ENCODE assay signal across 7 cellular contexts in genomic region chr17:62524077-62524476, GRCh38. TPM values are rescaled to one million over a fixed set of nuclear protein-coding genes. Genes with fewer than 3 reads are reported as not detected.
DNase-seq lines count a peak whose midpoint lies in the region; ATAC-seq, FAIRE-seq and TF ChIP-seq lines count a peak whose summit lies in the region.
"Not testable (repeated sequence)": the region's sequence is repeated elsewhere in the genome, so short reads cannot be mapped to it uniquely, and the experiment has no call there.

No MANE protein-coding gene starts in this region.

- H3K79me2 ChIP-seq in GM23338 (replicated peaks; ENCODE audit: insufficient read depth), result not testable (repeated sequence)
- H3K79me2 ChIP-seq in mammary epithelial cell (ENCODE audit: insufficient read depth, low read length), result peaks cover 15% of the 10 kb centered on the region

- H3K27ac ChIP-seq in GM23338 (ENCODE audit: low read depth); mammary epithelial cell (ENCODE audit: insufficient read depth, low read depth, low read length); lower lobe of right lung; pancreas; upper lobe of right lung: not testable (repeated sequence)

- TF ChIP-seq CTCF in GM23338 (conservative IDR thresholded peaks at IDR 0.05; ENCODE audit: low read depth in 2 of 2); WTC11 (IDR thresholded peaks at IDR 0.05); mammary epithelial cell (conservative IDR thresholded peaks at IDR 0.05 in 1 of 2, IDR thresholded peaks at IDR 0.05 in 1 of 2; ENCODE audit: extremely low read depth in 1 of 2, insufficient read depth in 1 of 2, low read depth in 1 of 2, low read length in 2 of 2); epithelial cell of esophagus (IDR thresholded peaks at IDR 0.05; ENCODE audit: insufficient read depth, low read depth, low read length, missing control alignments); lower lobe of right lung (IDR thresholded peaks at IDR 0.05); pancreas (IDR thresholded peaks at IDR 0.05); upper lobe of right lung (IDR thresholded peaks at IDR 0.05): not testable (repeated sequence)

- not testable (repeated sequence) for H3K9me3 Mint-ChIP-seq in GM23338, WTC11

- H3K4me3 ChIP-seq in GM23338; mammary epithelial cell (replicated peaks in 1 of 3; ENCODE audit: insufficient read depth in 1 of 3, low read depth in 2 of 3, low read length in 3 of 3); epithelial cell of esophagus (ENCODE audit: low read length); lower lobe of right lung; pancreas; upper lobe of right lung: not testable (repeated sequence)

- H3F3A ChIP-seq in GM23338 (replicated peaks; ENCODE audit: low read depth), result not testable (repeated sequence)

- not testable (repeated sequence) for H3K27me3 Mint-ChIP-seq in GM23338 (ENCODE audit: insufficient read depth, low read depth, poor library complexity); WTC11 (ENCODE audit: low read depth)

- H3K27me3 ChIP-seq in GM23338 (ENCODE audit: insufficient read depth); mammary epithelial cell (ENCODE audit: insufficient read depth, low read length); lower lobe of right lung (ENCODE audit: low read depth); pancreas; upper lobe of right lung: not testable (repeated sequence)

- not testable (repeated sequence) for H3K4me1 ChIP-seq in GM23338 (ENCODE audit: insufficient read depth); mammary epithelial cell (ENCODE audit: insufficient read depth, low read length); lower lobe of right lung; pancreas; upper lobe of right lung

- CTCF ChIA-PET in WTC11 (lab: Charles Lee); mammary epithelial cell (lab: Charles Lee; ENCODE audit: low non-redundant PET): not testable (repeated sequence)

- ATAC-seq in GM23338 (peak; percentile 50), WTC11 (peak; percentile 41; the same call in 1 of the 2 replicates), lower lobe of right lung (peak; percentile 37 to 71), pancreas (peak; percentile 83 to 92 (median 90)), upper lobe of right lung (peak; percentile 66)

- H3K9me3 ChIP-seq in mammary epithelial cell (replicated peaks; ENCODE audit: insufficient read depth, low read length); lower lobe of right lung; pancreas; upper lobe of right lung: not testable (repeated sequence)

- intact Hi-C loops in mammary epithelial cell (cut with micrococcal nuclease); lower lobe of right lung (cut with DNase I); pancreas (cut with DNase I); upper lobe of right lung (cut with DNase I): not testable (repeated sequence)

- H4K20me1 ChIP-seq in GM23338 (replicated peaks; ENCODE audit: insufficient read depth); mammary epithelial cell (ENCODE audit: insufficient read depth, low read length): not testable (repeated sequence)

- H3K4me1 Mint-ChIP-seq in GM23338, result not testable (repeated sequence)
- peaks cover 11% of the 10 kb centered on the region for H3K4me1 Mint-ChIP-seq in WTC11

- H3K9me2 ChIP-seq in GM23338 (ENCODE audit: insufficient read depth), result not testable (repeated sequence)

- H2AFZ ChIP-seq in GM23338; mammary epithelial cell (ENCODE audit: low read depth, low read length): not testable (repeated sequence)

- in situ Hi-C loops in mammary epithelial cell (cut with MboI; ENCODE audit: low sequenced_read_pairs in 2 of 2), result not testable (repeated sequence)

- H3K36me3 Mint-ChIP-seq in GM23338 (ENCODE audit: low read depth) (peaks cover 21% of the 10 kb centered on the region), WTC11 (peaks cover 14% of the 10 kb centered on the region)

- not testable (repeated sequence) for H3K36me3 ChIP-seq in GM23338 (ENCODE audit: insufficient read depth); mammary epithelial cell (ENCODE audit: insufficient read depth, low read length); pancreas
- peaks cover 62% of the 10 kb centered on the region for H3K36me3 ChIP-seq in lower lobe of right lung
- peaks cover 49% of the 10 kb centered on the region for H3K36me3 ChIP-seq in upper lobe of right lung

- 71% methylated on average over 6 of the region's 6 CpGs for WGBS in mammary epithelial cell (ENCODE audit: low coverage, missing lambda C conversion rate)
- WGBS in pancreas, 2 donors, result 10 to 27% methylated on average over 6 of the region's 6 CpGs

- not testable (repeated sequence) for DNase-seq in GM23338 (ENCODE audit: low spot score); WTC11 (ENCODE audit: low spot score); lower lobe of right lung; upper lobe of right lung
- peak; percentile 29 for DNase-seq in mammary epithelial cell
- DNase-seq in epithelial cell of esophagus (ENCODE audit: low read depth), result peak; percentile 7
- DNase-seq in pancreas, result peak in 5 of 6 donors; percentile 40 to 64 (median 44)

- H3K27ac Mint-ChIP-seq in GM23338, WTC11: not testable (repeated sequence)

- not testable (repeated sequence) for BruUV-seq in mammary epithelial cell (replicated peaks; lab: Mats Ljungman, UMichigan)

- H3K9ac ChIP-seq in mammary epithelial cell (ENCODE audit: insufficient read depth, low read length), result not testable (repeated sequence)

- POLR2A ChIA-PET in WTC11 (lab: Charles Lee), result not testable (repeated sequence)

- H3K4me3 Mint-ChIP-seq in GM23338, WTC11: not testable (repeated sequence)

- dilution Hi-C loops in mammary epithelial cell (cut with HindIII; ENCODE audit: low sequenced_read_pairs), result not testable (repeated sequence)

- not testable (repeated sequence) for FAIRE-seq in pancreas (lab: Jason Lieb, UNC)

- H3K4me2 ChIP-seq in GM23338; mammary epithelial cell (ENCODE audit: insufficient read depth, low read depth, low read length): not testable (repeated sequence)

RNA-seq across cellular contexts. Expression of gene TLK2, which starts 45.5 kb away (rescaled TPM):
- 41.7 and 56.1 TPM in 2 replicates for total RNA-seq in GM23338 (2014; rRNA removed; shearing (Covaris generic))
- polyA plus RNA-seq in GM23338 (2016; fragmentation: Nextera tagmentation; extraction: Ambion mirVana), result 17.3 and 19.6 TPM in 2 replicates
- total RNA-seq in WTC11 (2021), result 38.0 to 42.9 TPM (median 39.4 TPM) in 3 replicates
- total RNA-seq in mammary epithelial cell, result 10 to 100 TPM; 39.6 to 41.8 TPM
- 28.6 TPM for polyA plus RNA-seq in mammary epithelial cell
- polyA minus RNA-seq in mammary epithelial cell, result 9.6 TPM
- 41.5 TPM for total RNA-seq in lower lobe of right lung
- total RNA-seq in pancreas, result 10 to 100 TPM; 10.9 to 19.3 (median 13.6) TPM
- polyA plus RNA-seq in pancreas, result 1 to 10 TPM; 6.2 to 9.9 TPM
- total RNA-seq in upper lobe of right lung, result 38.4 TPM
